Comparison of ENCODE assay signal across 8 cellular contexts in the genomic region with DNA sequence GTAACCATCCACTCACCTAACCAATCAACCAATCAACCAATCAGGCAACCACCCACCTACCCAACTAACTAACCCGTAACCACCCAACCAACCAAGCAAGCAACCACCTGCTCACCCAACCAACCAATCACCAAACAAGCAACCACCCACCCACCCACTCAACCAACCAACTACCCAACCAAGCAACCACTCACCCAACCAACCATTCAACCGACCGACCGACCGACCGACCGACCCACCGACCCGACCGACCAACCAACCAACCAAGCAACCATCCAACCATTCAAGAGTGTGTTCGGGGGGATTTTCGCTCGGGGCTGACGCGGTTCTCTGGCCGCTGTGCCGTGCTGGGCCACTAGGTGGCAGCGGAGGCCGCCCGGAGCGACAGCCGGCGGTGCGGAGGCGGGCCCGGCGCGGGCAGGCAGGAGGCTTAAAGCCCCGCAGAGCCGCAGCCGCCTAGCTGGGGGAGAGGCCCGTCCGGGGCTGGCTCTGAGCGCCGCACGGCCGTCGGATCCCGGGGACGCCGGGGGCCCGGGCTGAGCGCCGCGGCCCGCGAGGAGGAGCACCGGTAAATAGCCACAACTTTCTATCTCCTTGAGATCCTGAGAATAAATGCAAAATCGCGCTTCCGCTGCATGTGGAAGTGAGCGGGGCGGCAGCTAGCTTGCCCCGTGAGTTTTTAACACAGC. TPM values are rescaled to one million over a fixed set of nuclear protein-coding genes. Genes with fewer than 3 reads are reported as not detected.
DNase-seq lines count a peak whose midpoint lies in the region; ATAC-seq and TF ChIP-seq lines count a peak whose summit lies in the region.

A gene (plus strand): TSS at position 443 of the 689 bp plus-strand sequence. CDS start 1,617 bp downstream, outside the sequence.

- no peak for TF ChIP-seq POLR2A in testis (IDR thresholded peaks at IDR 0.05)

- 2 to 7% methylated on average over 18 to 54 of the region's 54 CpGs for WGBS in testis, 2 donors

- peak within 1 kb of the TSS; percentile 86 for H3K4me2 ChIP-seq in osteoblast (ENCODE audit: insufficient read depth, low read length)

- no peaks in the 10 kb centered on the region for H3K36me3 Mint-ChIP-seq in CD14-positive monocyte

- peaks cover 13% of the 10 kb centered on the region for H3K27me3 ChIP-seq in osteoblast (ENCODE audit: insufficient read depth, low read length)
- H3K27me3 ChIP-seq in testis = no peaks in the 10 kb centered on the region

- intact Hi-C loops in CD14-positive monocyte (cut with micrococcal nuclease) = loop anchor here in 1 of 2 donors (10.0 kb wide), 1 partner anchor 261 kb away; no protein-coding TSS in a partner anchor
- intact Hi-C loops in testis (cut with DNase I; ENCODE audit: low total_unique reads) = loop anchor here (10.0 kb wide), 2 partner anchors 261 to 581 kb away; no protein-coding TSS in a partner anchor

- peaks cover 0 to 3% (median 0%) of the 10 kb centered on the region in 7 donors for H3K9me3 Mint-ChIP-seq in CD14-positive monocyte

- H3K36me3 ChIP-seq in osteoblast (ENCODE audit: insufficient read depth, low read length) (no peaks in the 10 kb centered on the region), testis (ENCODE audit: low read depth, missing control alignments) (no peaks in the 10 kb centered on the region)

- H3K4me1 ChIP-seq in osteoblast (ENCODE audit: insufficient read depth, low read length) (peaks cover 5% of the 10 kb centered on the region), testis (no peaks in the 10 kb centered on the region)

- ATAC-seq in GM19324 (IDR thresholded peaks at IDR 0.05; ENCODE audit: low FRiP score, unreplicated experiment) = peak; percentile 81
- peak; percentile 91 for ATAC-seq in HG03442 (IDR thresholded peaks at IDR 0.05; ENCODE audit: unreplicated experiment)

- peak within 1 kb of the TSS; percentile 65 for H2AFZ ChIP-seq in osteoblast (ENCODE audit: low read length)

- H3K4me3 ChIP-seq in osteoblast (ENCODE audit: insufficient read depth, low read length) = peak within 1 kb of the TSS; percentile 74
- H3K4me3 ChIP-seq in testis = peak within 1 kb of the TSS; percentile 36 to 44

- peak within 1 kb of the TSS in 1 of 2 donors; percentile 72 for H3K4me3 Mint-ChIP-seq in CD14-positive monocyte

- H4K20me1 ChIP-seq in osteoblast (ENCODE audit: insufficient read depth, low read length) = no peaks in the 10 kb centered on the region

- peak; percentile 72 for TF ChIP-seq CTCF in CD14-positive monocyte (IDR thresholded peaks at IDR 0.05)
- peak; percentile 66 for TF ChIP-seq CTCF in osteoblast (IDR thresholded peaks at IDR 0.05; ENCODE audit: extremely low read depth, low read depth, low read length)
- TF ChIP-seq CTCF in testis (IDR thresholded peaks at IDR 0.05) = peak; percentile 85 to 90 (median 86)

- H3K27me3 Mint-ChIP-seq in CD14-positive monocyte (ENCODE audit: low read depth in 3 of 3) = peaks cover 19 to 26% (median 24%) of the 10 kb centered on the region in 3 donors

- H3K9me3 ChIP-seq in osteoblast (ENCODE audit: low read depth, low read length) (no peaks in the 10 kb centered on the region), testis (no peaks in the 10 kb centered on the region)

- no peak for DNase-seq in CD14-positive monocyte (ENCODE audit: low spot score)
- peak; percentile 36 for DNase-seq in RPMI7951 (ENCODE audit: low read depth)
- peak; percentile 58 for DNase-seq in activated T-helper 9 cell treated with anti-CD3 and anti-CD28 coated beads, Interleukin-2, amount 50 U/mL, for 16 hours (ENCODE audit: low read depth)
- DNase-seq in foreskin melanocyte = peak; percentile 18
- peak; percentile 98 for DNase-seq in osteoblast (ENCODE audit: insufficient read length, low spot score, missing footprints)
- peak; percentile 73 for DNase-seq in testis

- H3K79me2 ChIP-seq in osteoblast (ENCODE audit: insufficient read depth, low read length) = no peaks in the 10 kb centered on the region

- peaks cover 5% of the 10 kb centered on the region for H3K4me1 Mint-ChIP-seq in CD14-positive monocyte

- H3K27ac ChIP-seq in osteoblast (ENCODE audit: low read depth, low read length) (no peak within 1 kb of the TSS), testis (no peak within 1 kb of the TSS)

- H3K27ac Mint-ChIP-seq in CD14-positive monocyte = no peak within 1 kb of the TSS

RNA-seq across cellular contexts. Expression of the gene that starts here (rescaled TPM):
- under 1 TPM; 0.12 to 0.13 TPM for polyA plus RNA-seq in CD14-positive monocyte
- 0.49 TPM in 1 of 2 replicates, not detected in the other for total RNA-seq in RPMI7951 (2014; rRNA removed; shearing (Covaris generic))
- total RNA-seq in osteoblast = 0.36 and 0.59 TPM in 2 replicates
- under 1 TPM; 0.31 to 0.74 TPM for total RNA-seq in testis
- polyA plus RNA-seq in testis (ENCODE audit: insufficient read depth, low read depth, low replicate concordance) = not detected

Comparison
In these comparisons a context has a peak if more than half of its experiments do, and no peak if none do; other contexts are left out.
1. Peak in DNase-seq in RPMI7951; RNA of the gene not detected or under 1 TPM.
2. Peak in DNase-seq, H3K4me3 ChIP-seq and H3K4me2 ChIP-seq in osteoblast; RNA of the gene not detected or under 1 TPM.
3. Peak in DNase-seq and H3K4me3 ChIP-seq in testis; RNA of the gene not detected or under 1 TPM.